ENCODE assay signal across 8 cellular contexts in the genomic region with DNA sequence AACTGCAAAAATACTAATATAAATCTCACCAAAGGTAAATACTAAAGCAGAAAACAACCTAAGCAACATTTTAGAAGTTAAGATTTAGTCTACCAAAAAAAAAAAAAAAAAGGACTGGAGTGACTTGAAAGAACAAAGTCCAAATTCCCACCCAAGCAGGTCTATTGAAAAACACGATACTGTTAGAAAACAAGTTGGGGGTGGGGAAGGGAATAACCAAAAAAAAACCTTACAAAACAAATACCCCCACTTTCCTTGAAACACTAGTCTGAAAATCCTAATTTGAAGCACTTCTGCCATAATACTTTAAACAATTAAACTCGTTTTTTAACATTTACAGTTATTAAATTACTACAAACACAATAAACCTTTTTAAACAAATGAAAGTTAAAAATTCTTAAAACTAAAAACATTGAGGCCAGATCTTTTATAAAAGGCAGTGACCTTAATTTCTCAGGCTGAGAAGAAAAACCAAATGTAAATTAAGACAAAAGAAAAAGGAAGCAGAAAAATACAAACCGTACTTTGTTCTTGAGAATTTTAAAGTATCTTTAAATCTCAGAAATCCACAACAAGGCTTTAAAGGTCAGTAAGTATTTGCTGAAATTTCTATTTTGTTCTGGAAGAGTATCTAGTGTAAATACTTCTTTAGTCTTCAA.
A peak's percentile ranks its signal among the peaks of the same experiment; 100 is the strongest.
DNase-seq lines count a peak whose midpoint lies in the region; ATAC-seq and TF ChIP-seq lines count a peak whose summit lies in the region.

No MANE protein-coding gene starts in this region.

- H3K4me1 ChIP-seq in endodermal cell (ENCODE audit: control insufficient read depth, insufficient read depth, low read length): no peaks in the 10 kb centered on the region

- H3K4me3 Mint-ChIP-seq in activated CD4-positive, alpha-beta T cell treated with anti-CD3 and anti-CD28 coated beads for 36 hours: peak overlapping the region; percentile 94
- H3K4me3 Mint-ChIP-seq in endodermal cell (peak overlapping the region; percentile 97), natural killer cell (peak overlapping the region; percentile 98)

- H3K4me1 Mint-ChIP-seq in activated CD4-positive, alpha-beta T cell treated with anti-CD3 and anti-CD28 coated beads for 36 hours: peaks cover 20% of the 10 kb centered on the region
- H3K4me1 Mint-ChIP-seq in endodermal cell (peaks cover 4% of the 10 kb centered on the region), natural killer cell (peaks cover 7 to 29% of the 10 kb centered on the region in 2 donors)

- intact Hi-C loops in activated CD4-positive, alpha-beta T cell treated with anti-CD3 and anti-CD28 coated beads for 36 hours (cut with DNase I, micrococcal nuclease): loop anchor here (1.0 to 10.0 kb wide), 15 partner anchors 31 to 1217 kb away; partner anchors contain the start of genes EGR2 (in 2 of the 2) and NRBF2 (in 1 of the 2)
- intact Hi-C loops in natural killer cell (cut with micrococcal nuclease): loop anchor here (2.0 to 5.0 kb wide), 4 partner anchors 41 to 1371 kb away; partner anchors contain the start of gene JMJD1C

- no peaks in the 10 kb centered on the region for H3K27me3 Mint-ChIP-seq in activated CD4-positive, alpha-beta T cell treated with anti-CD3 and anti-CD28 coated beads for 36 hours
- H3K27me3 Mint-ChIP-seq in endodermal cell (ENCODE audit: insufficient read depth) (no peaks in the 10 kb centered on the region), natural killer cell (ENCODE audit: low read depth in 2 of 2) (no peaks in the 10 kb centered on the region)

- ATAC-seq in activated CD4-positive, alpha-beta T cell treated with anti-CD3 and anti-CD28 coated beads for 36 hours: no peak
- no peak for ATAC-seq in natural killer cell
- ATAC-seq in GM21526 (IDR thresholded peaks at IDR 0.05; ENCODE audit: low FRiP score, unreplicated experiment): no peak

- peak overlapping the region; percentile 99 for H3K27ac Mint-ChIP-seq in activated CD4-positive, alpha-beta T cell treated with anti-CD3 and anti-CD28 coated beads for 36 hours
- H3K27ac Mint-ChIP-seq in endodermal cell (peak overlapping the region; percentile 99), natural killer cell (peak overlapping the region; percentile 96 to 98)

- peak overlapping the region; percentile 99 for H3K9ac ChIP-seq in endodermal cell (ENCODE audit: extremely low read depth, low read length, poor library complexity, severe bottlenecking)

- H3K27me3 ChIP-seq in endodermal cell (ENCODE audit: control insufficient read depth, insufficient read depth, low read length, poor library complexity, severe bottlenecking): no peaks in the 10 kb centered on the region

- H3K27ac ChIP-seq in endodermal cell (ENCODE audit: low read depth, low read length): peak overlapping the region; percentile 97

- POLR2A ChIA-PET in activated CD4-positive, alpha-beta T cell treated with anti-CD3 and anti-CD28 coated beads for 36 hours (lab: Charles Lee): interaction anchor here (0.5 to 3.0 kb wide), 11 partner anchors 9 to 587 kb away, joined by 3 to 12 read pairs (median 3); no protein-coding TSS in a partner anchor

- no peaks in the 10 kb centered on the region for H3K9me3 ChIP-seq in endodermal cell (ENCODE audit: control insufficient read depth, low read length)

- no peak for TF ChIP-seq CTCF in endodermal cell (conservative IDR thresholded peaks at IDR 0.05)
- TF ChIP-seq CTCF in natural killer cell (IDR thresholded peaks at IDR 0.05): no peak

- peaks cover 12% of the 10 kb centered on the region for H3K36me3 ChIP-seq in endodermal cell (ENCODE audit: control insufficient read depth, insufficient read depth, low read length)

- CTCF ChIA-PET in activated CD4-positive, alpha-beta T cell treated with anti-CD3 and anti-CD28 coated beads for 36 hours (lab: Charles Lee): interaction anchor here (0.7 to 2.4 kb wide), 14 partner anchors 10 to 452 kb away, joined by 3 to 13 read pairs (median 4); no protein-coding TSS in a partner anchor

- no peak for DNase-seq in activated CD4-positive, alpha-beta T cell treated with anti-CD3 and anti-CD28 coated beads for 36 hours
- DNase-seq in activated CD4-positive, alpha-beta T cell treated with anti-CD3 and anti-CD28 coated beads, Interleukin-2, amount 50 U/mL, for 1 hour: no peak
- DNase-seq in RPMI8226 (peak; percentile 36), endodermal cell (no peak), natural killer cell (no peak), OCI-M2 (lab: John Stamatoyannopoulos, UW; ENCODE audit: unreplicated experiment) (no peak)
- no peak for DNase-seq in stimulated activated CD4-positive, alpha-beta T cell treated with anti-CD3 and anti-CD28 coated beads, Interleukin-2, amount 100 ng/mL, for 48 hours

- no peaks in the 10 kb centered on the region for H3K9me3 Mint-ChIP-seq in activated CD4-positive, alpha-beta T cell treated with anti-CD3 and anti-CD28 coated beads for 36 hours (ENCODE audit: low read depth)
- H3K9me3 Mint-ChIP-seq in endodermal cell (no peaks in the 10 kb centered on the region), natural killer cell (no peaks in the 10 kb centered on the region)

- 0% methylated on average over 2 of the region's 3 CpGs; no CpG with 5 or more reads in 1 of the 2 experiments for WGBS in endodermal cell (ENCODE audit: insufficient coverage in 1 of 2, insufficient read length in 1 of 2), 2 experiments

- H3K36me3 Mint-ChIP-seq in activated CD4-positive, alpha-beta T cell treated with anti-CD3 and anti-CD28 coated beads for 36 hours (ENCODE audit: low read depth): peaks cover 12% of the 10 kb centered on the region
- H3K36me3 Mint-ChIP-seq in endodermal cell (ENCODE audit: low read depth) (peaks cover 2% of the 10 kb centered on the region), natural killer cell (no peaks in the 10 kb centered on the region)

- peak overlapping the region; percentile 97 for H3K4me3 ChIP-seq in endodermal cell (ENCODE audit: low read length)
